Comparison of ENCODE assay signal across 9 cellular contexts in genomic region chr2:1750935-1751767, GRCh38. TPM values are rescaled to one million over a fixed set of nuclear protein-coding genes. Genes with fewer than 3 reads are reported as not detected.
DNase-seq lines count a peak whose midpoint lies in the region; ATAC-seq and TF ChIP-seq lines count a peak whose summit lies in the region.
"Had no signal": no experiment of that assay in that cellular context is flagged by ENCODE, and none has a peak within 500 bp of the region (broad histone marks: within the 10 kb centered on the region; RNA-seq: fewer than 3 reads in every experiment).

No MANE protein-coding gene starts in this region.

- intact Hi-C loops in activated T-helper 1 cell treated with anti-CD3 and anti-CD28 coated beads, Interleukin-12 subunit alpha, Interleukin-12 subunit beta, Interleukin-2, Interleukin-4 antibody, amounts not matched to agents 30 ng/mL and 10 ng/mL and 1 ng/mL, durations not matched to agents 14 hours and 24 hours and 36 hours (cut with micrococcal nuclease): no loop called here
- intact Hi-C loops in posterior cingulate gyrus (cut with DNase I): loop anchor here (2.0 to 5.0 kb wide), 2 partner anchors 66 to 159 kb away; no protein-coding TSS in a partner anchor

- H3K27me3 Mint-ChIP-seq in activated T-helper 1 cell treated with anti-CD3 and anti-CD28 coated beads, Interleukin-12 subunit alpha, Interleukin-12 subunit beta, Interleukin-2, Interleukin-4 antibody, amounts not matched to agents 30 ng/mL and 10 ng/mL and 1 ng/mL, durations not matched to agents 14 hours and 24 hours and 36 hours (ENCODE audit: insufficient read depth): peaks cover 1% of the 10 kb centered on the region

- ATAC-seq in HG03565 (IDR thresholded peaks at IDR 0.05; ENCODE audit: unreplicated experiment): peak; percentile 69
- ATAC-seq in HG03159 (IDR thresholded peaks at IDR 0.05; ENCODE audit: unreplicated experiment): no peak

- no peak overlapping the region for H3K27ac Mint-ChIP-seq in activated T-helper 1 cell treated with anti-CD3 and anti-CD28 coated beads, Interleukin-12 subunit alpha, Interleukin-12 subunit beta, Interleukin-2, Interleukin-4 antibody, amounts not matched to agents 30 ng/mL and 10 ng/mL and 1 ng/mL, durations not matched to agents 14 hours and 24 hours and 36 hours
- H3K27ac Mint-ChIP-seq: stimulated activated effector memory CD8-positive, alpha-beta T cell treated with anti-CD3 and anti-CD28 coated beads, Interleukin-12 subunit alpha, Interleukin-12 subunit beta, amount 100 ng/mL, for 72 hours had no signal

- DNase-seq in GM12864 (ENCODE audit: low read depth) (no peak), NCI-H82 (lab: John Stamatoyannopoulos, UW) (peak; percentile 72), glomerular visceral epithelial cell (ENCODE audit: extremely low spot score) (peak; percentile 82), posterior cingulate gyrus (peak; percentile 57 to 97 (median 81)), NOMO-1 treated with DMSO at 0.1 percent for 48 hours (lab: John Stamatoyannopoulos, UW; ENCODE audit: unreplicated experiment) (no peak)
- DNase-seq in activated T-helper 1 cell treated with anti-CD3 and anti-CD28 coated beads, Interleukin-12 subunit alpha, Interleukin-12 subunit beta, Interleukin-2, Interleukin-4 antibody, amounts not matched to agents 30 ng/mL and 10 ng/mL and 1 ng/mL, durations not matched to agents 14 hours and 24 hours and 36 hours (ENCODE audit: low spot score): peak; percentile 11

- no peaks in the 10 kb centered on the region for H3K36me3 Mint-ChIP-seq in activated T-helper 1 cell treated with anti-CD3 and anti-CD28 coated beads, Interleukin-12 subunit alpha, Interleukin-12 subunit beta, Interleukin-2, Interleukin-4 antibody, amounts not matched to agents 30 ng/mL and 10 ng/mL and 1 ng/mL, durations not matched to agents 14 hours and 24 hours and 36 hours (ENCODE audit: low read depth)
- H3K36me3 Mint-ChIP-seq: stimulated activated effector memory CD8-positive, alpha-beta T cell treated with anti-CD3 and anti-CD28 coated beads, Interleukin-12 subunit alpha, Interleukin-12 subunit beta, amount 100 ng/mL, for 72 hours had no signal

- TF ChIP-seq CTCF in GM12864 (IDR thresholded peaks at IDR 0.05; ENCODE audit: low read depth, low read length, missing control alignments): peak; percentile 86

- peaks cover 1% of the 10 kb centered on the region for H3K9me3 Mint-ChIP-seq in activated T-helper 1 cell treated with anti-CD3 and anti-CD28 coated beads, Interleukin-12 subunit alpha, Interleukin-12 subunit beta, Interleukin-2, Interleukin-4 antibody, amounts not matched to agents 30 ng/mL and 10 ng/mL and 1 ng/mL, durations not matched to agents 14 hours and 24 hours and 36 hours

- no peak overlapping the region for H3K4me3 Mint-ChIP-seq in activated T-helper 1 cell treated with anti-CD3 and anti-CD28 coated beads, Interleukin-12 subunit alpha, Interleukin-12 subunit beta, Interleukin-2, Interleukin-4 antibody, amounts not matched to agents 30 ng/mL and 10 ng/mL and 1 ng/mL, durations not matched to agents 14 hours and 24 hours and 36 hours
- H3K4me3 Mint-ChIP-seq: stimulated activated effector memory CD8-positive, alpha-beta T cell treated with anti-CD3 and anti-CD28 coated beads, Interleukin-12 subunit alpha, Interleukin-12 subunit beta, amount 100 ng/mL, for 72 hours had no signal

- no peak overlapping the region for H3K4me3 ChIP-seq in GM12864 (ENCODE audit: low read depth, low read length)

- no peaks in the 10 kb centered on the region for H3K4me1 Mint-ChIP-seq in activated T-helper 1 cell treated with anti-CD3 and anti-CD28 coated beads, Interleukin-12 subunit alpha, Interleukin-12 subunit beta, Interleukin-2, Interleukin-4 antibody, amounts not matched to agents 30 ng/mL and 10 ng/mL and 1 ng/mL, durations not matched to agents 14 hours and 24 hours and 36 hours (ENCODE audit: low read depth)
- H3K4me1 Mint-ChIP-seq: stimulated activated effector memory CD8-positive, alpha-beta T cell treated with anti-CD3 and anti-CD28 coated beads, Interleukin-12 subunit alpha, Interleukin-12 subunit beta, amount 100 ng/mL, for 72 hours had no signal

RNA-seq across cellular contexts. Expression of gene PXDN, which starts 6.8 kb away (rescaled TPM):
- total RNA-seq in activated T-helper 1 cell treated with anti-CD3 and anti-CD28 coated beads, Interleukin-12 subunit alpha, Interleukin-12 subunit beta, Interleukin-2, Interleukin-4 antibody, amounts not matched to agents 30 ng/mL and 10 ng/mL and 1 ng/mL, durations not matched to agents 14 hours and 24 hours and 36 hours: 1.7 and 1.9 TPM in 2 replicates

Comparison
In these comparisons a context has a peak if more than half of its experiments do, and no peak if none do; other contexts are left out.
1. DNase-seq: peak in NCI-H82 (single experiment), activated T-helper 1 cell treated with anti-CD3 and anti-CD28 coated beads, Interleukin-12 subunit alpha, Interleukin-12 subunit beta, Interleukin-2, Interleukin-4 antibody, amounts not matched to agents 30 ng/mL and 10 ng/mL and 1 ng/mL, durations not matched to agents 14 hours and 24 hours and 36 hours (single experiment), glomerular visceral epithelial cell (single experiment) and posterior cingulate gyrus (10 of 10); none in GM12864 (single experiment) and NOMO-1 treated with DMSO at 0.1 percent for 48 hours (single experiment).